Comparison of ENCODE assay signal across 1 cellular context in genomic region chr18:68916734-68917133, GRCh38.
TF ChIP-seq lines count a peak whose summit lies in the region.

No MANE protein-coding gene starts in this region.

TF ChIP-seq in HepG2, 621 proteins besides CTCF, POLR2A, EP300 and RAD21 (continued from another document):
- peak; percentile 54; the same call in 1 of the 2 replicates for TF ChIP-seq AHDC1 (CRISPR knock-in tag; IDR thresholded peaks at IDR 0.05; ENCODE audit: borderline replicate concordance)
- no peak for TF ChIP-seq AGO1 (IDR thresholded peaks at IDR 0.05; ENCODE audit: low read depth, low read length, poor library complexity, severe bottlenecking)
- no peak for TF ChIP-seq HHEX (CRISPR knock-in tag; IDR thresholded peaks at IDR 0.05)
